In the genomic region with DNA sequence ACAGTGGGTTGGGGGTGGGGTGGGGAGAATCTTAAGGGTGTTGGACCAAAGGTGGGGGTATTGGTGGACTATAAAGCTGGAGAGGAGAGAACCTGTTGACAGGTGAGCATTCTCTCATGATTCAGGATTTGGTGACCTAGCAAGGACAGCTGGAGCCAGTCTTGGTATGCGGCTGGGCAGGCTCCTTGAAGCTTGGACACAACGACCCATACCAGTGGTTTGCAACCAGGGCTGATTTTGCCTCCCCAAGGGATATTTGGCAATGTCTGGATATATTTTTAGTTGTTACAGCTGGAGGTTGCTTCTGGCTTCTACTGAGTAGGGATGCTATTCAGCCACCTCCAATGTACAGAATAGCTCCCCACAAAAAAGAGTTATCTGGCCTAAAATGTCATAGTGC, we compare ENCODE assay signal across 32 cellular contexts. TPM values are rescaled to one million over a fixed set of nuclear protein-coding genes. Genes with fewer than 3 reads are reported as not detected.
"Had no signal": no experiment of that assay in that cellular context is flagged by ENCODE, and none has a peak within 500 bp of the region (broad histone marks: within the 10 kb centered on the region; RNA-seq: fewer than 3 reads in every experiment).

No MANE protein-coding gene starts in this region.

- H3K36me3 ChIP-seq: neural progenitor cell, ovary, suprapubic skin, transverse colon, upper lobe of left lung, vagina had no signal

- H3K9me3 ChIP-seq: ovary, psoas muscle, suprapubic skin, testis, tibial artery, transverse colon, upper lobe of left lung, vagina had no signal

- H3K27ac ChIP-seq: neural progenitor cell, ovary, parathyroid adenoma, psoas muscle, suprapubic skin, testis, tibial artery, transverse colon, upper lobe of left lung, vagina had no signal

- H3K4me1 ChIP-seq: parathyroid adenoma had no signal

- H3K4me3 ChIP-seq: neural progenitor cell, ovary, psoas muscle, suprapubic skin, testis, tibial artery, transverse colon, upper lobe of left lung, vagina had no signal

- DNase-seq: naive B cell; naive thymus-derived CD8-positive, alpha-beta T cell; occipital lobe; ovary; posterior cingulate gyrus; psoas muscle; right cardiac atrium; small intestine; stimulated activated CD4-positive, alpha-beta T cell treated with anti-CD3 and anti-CD28 coated beads, Interleukin-1b, Interleukin-23, amount 100 ng/mL, for 48 hours; stimulated activated CD4-positive, alpha-beta T cell treated with anti-CD3 and anti-CD28 coated beads, Interleukin-4, amount 100 ng/mL, for 1 hour; stimulated activated CD4-positive, alpha-beta T cell treated with anti-CD3 and anti-CD28 coated beads, Interleukin-4, amount 100 ng/mL, for 4 hours; stimulated activated CD8-positive, alpha-beta memory T cell treated with anti-CD3 and anti-CD28 coated beads, Interleukin-4, amount 100 ng/mL, for 48 hours; stimulated activated naive CD4-positive, alpha-beta T cell; stimulated activated naive CD8-positive, alpha-beta T cell treated with anti-CD3 and anti-CD28 coated beads, Interleukin-15, amount 100 ng/mL, for 72 hours; stimulated activated naive CD8-positive, alpha-beta T cell treated with anti-CD3 and anti-CD28 coated beads, Interleukin-15, Interleukin-2, amounts not matched to agents 100 U/mL and 50 U/mL, for 24 hours; substantia nigra; testis; tibial artery; transverse colon; upper lobe of left lung had no signal

- H3K4me2 ChIP-seq: neural progenitor cell had no signal

- H2AFZ ChIP-seq: neural progenitor cell, parathyroid adenoma had no signal

- H3K27me3 ChIP-seq: neural progenitor cell, ovary, suprapubic skin, testis, tibial artery, transverse colon, upper lobe of left lung, vagina had no signal

- H3K9ac ChIP-seq: neural progenitor cell, parathyroid adenoma had no signal

RNA-seq across cellular contexts. Expression of gene ACCS, which starts 35.0 kb away (rescaled TPM):
- polyA plus RNA-seq: neural cell had no signal

RNA-seq across cellular contexts. Expression of gene ACCSL, which starts 53.3 kb away (rescaled TPM):
- total RNA-seq: naive thymus-derived CD8-positive, alpha-beta T cell; natural killer cell treated with Interleukin-12 subunit alpha and Interleukin-12 subunit beta and Interleukin-15 and Interleukin-18, amount 100 ng/mL, for 72 hours; occipital lobe; osteoblast; ovary; progenitor cell of endocrine pancreas; psoas muscle; renal cortical epithelial cell; right cardiac atrium; sciatic nerve; skeletal muscle tissue; transverse colon; upper lobe of left lung; ureter; vagina had no signal
- polyA plus RNA-seq: naive thymus-derived CD8-positive, alpha-beta T cell; neural cell; right cardiac atrium; small intestine had no signal
